ENCODE assay signal across 18 cellular contexts in genomic region chr6:77124604-77125003, GRCh38.
DNase-seq lines count a peak whose midpoint lies in the region; ATAC-seq and TF ChIP-seq lines count a peak whose summit lies in the region.
"Had no signal": no experiment of that assay in that cellular context is flagged by ENCODE, and none has a peak within 500 bp of the region (broad histone marks: within the 10 kb centered on the region; RNA-seq: fewer than 3 reads in every experiment).

No MANE protein-coding gene starts in this region.

- ATAC-seq in foreskin keratinocyte, result peak; percentile 83
- no peak for ATAC-seq in CD4-positive, alpha-beta T cell (ENCODE audit: poor library complexity)
- ATAC-seq: gastroesophageal sphincter, psoas muscle had no signal

- H3K27ac ChIP-seq in 22Rv1 (no peak overlapping the region), foreskin keratinocyte (no peak overlapping the region)
- no peak overlapping the region for H3K27ac ChIP-seq in CD4-positive, alpha-beta T cell (ENCODE audit: low read depth, low read length)
- H3K27ac ChIP-seq: dorsolateral prefrontal cortex, gastroesophageal sphincter, psoas muscle, tibial artery had no signal

- H3K4me3 Mint-ChIP-seq in CD4-positive, alpha-beta T cell, result no peak overlapping the region
- H3K4me3 Mint-ChIP-seq: activated CD4-positive, alpha-beta T cell treated with anti-CD3 and anti-CD28 coated beads, Interleukin-2, amount 10 ng/mL, durations not matched to agents 7 days and 5 days had no signal

- CTCF ChIA-PET in CD4-positive, alpha-beta T cell (lab: Charles Lee), result no interaction called here

- no peaks in the 10 kb centered on the region for H3K4me1 ChIP-seq in foreskin keratinocyte
- H3K4me1 ChIP-seq: gastroesophageal sphincter, psoas muscle, tibial artery had no signal

- H3K9me3 Mint-ChIP-seq in CD4-positive, alpha-beta T cell, result peaks cover 15% of the 10 kb centered on the region

- no peaks in the 10 kb centered on the region for H3K36me3 Mint-ChIP-seq in CD4-positive, alpha-beta T cell (ENCODE audit: low read depth)

- H3K27me3 Mint-ChIP-seq in CD4-positive, alpha-beta T cell, result no peaks in the 10 kb centered on the region
- H3K27me3 Mint-ChIP-seq: activated CD4-positive, alpha-beta T cell treated with anti-CD3 and anti-CD28 coated beads, Interleukin-2, amount 10 ng/mL, durations not matched to agents 7 days and 5 days had no signal

- POLR2A ChIA-PET in CD4-positive, alpha-beta T cell (lab: Charles Lee), result no interaction called here

- DNase-seq in H4 (ENCODE audit: low spot score) (peak; percentile 60), SHP77 treated with DMSO at 0.1 percent for 48 hours (lab: John Stamatoyannopoulos, UW) (peak; percentile 2), foreskin keratinocyte (peak; percentile 66 to 84), 8988T (no peak), T1000 (lab: John Stamatoyannopoulos, UW) (no peak), NCI-H82 (lab: John Stamatoyannopoulos, UW) (no peak)
- DNase-seq in CD4-positive, alpha-beta T cell, result no peak
- DNase-seq: activated CD4-positive, alpha-beta T cell treated with anti-CD3 and anti-CD28 coated beads, Interleukin-2, amount 10 ng/mL, durations not matched to agents 7 days and 5 days; amygdala; dorsolateral prefrontal cortex; kidney; NCI-H1417; NCI-H510A; psoas muscle; T-helper 2 cell; tibial artery had no signal

- H3K27me3 ChIP-seq in foreskin keratinocyte, result no peaks in the 10 kb centered on the region
- H3K27me3 ChIP-seq in CD4-positive, alpha-beta T cell (ENCODE audit: control insufficient read depth, insufficient read depth, low read length), result no peaks in the 10 kb centered on the region
- H3K27me3 ChIP-seq: gastroesophageal sphincter, tibial artery had no signal

- TF ChIP-seq CTCF in 22Rv1 (IDR thresholded peaks at IDR 0.05) (peak; percentile 49), foreskin keratinocyte (conservative IDR thresholded peaks at IDR 0.05) (peak; percentile 55)
- TF ChIP-seq CTCF in CD4-positive, alpha-beta T cell (IDR thresholded peaks at IDR 0.05), result no peak

- H3K9me3 ChIP-seq in CD4-positive, alpha-beta T cell (ENCODE audit: control insufficient read depth, low read length), result no peaks in the 10 kb centered on the region

- H3K27ac Mint-ChIP-seq in CD4-positive, alpha-beta T cell, result no peak overlapping the region
- H3K27ac Mint-ChIP-seq: activated CD4-positive, alpha-beta T cell treated with anti-CD3 and anti-CD28 coated beads, Interleukin-2, amount 10 ng/mL, durations not matched to agents 7 days and 5 days had no signal

- H3K4me1 Mint-ChIP-seq in CD4-positive, alpha-beta T cell (ENCODE audit: low read depth), result no peaks in the 10 kb centered on the region
- H3K4me1 Mint-ChIP-seq: activated CD4-positive, alpha-beta T cell treated with anti-CD3 and anti-CD28 coated beads, Interleukin-2, amount 10 ng/mL, durations not matched to agents 7 days and 5 days had no signal

- intact Hi-C loops in CD4-positive, alpha-beta T cell (cut with DNase I, micrococcal nuclease), result no loop called here

Comparison
In these comparisons a context has a peak if more than half of its experiments do, and no peak if none do; other contexts are left out.
1. DNase-seq: peak in H4 (single experiment), SHP77 treated with DMSO at 0.1 percent for 48 hours (single experiment) and foreskin keratinocyte (2 of 2); none in 8988T (single experiment), T1000 (single experiment), NCI-H82 (single experiment) and CD4-positive, alpha-beta T cell (0 of 10).